ENCODE assay signal across 8 cellular contexts in genomic region chr10:60646966-60647796, GRCh38.
DNase-seq lines count a peak whose midpoint lies in the region; ATAC-seq and TF ChIP-seq lines count a peak whose summit lies in the region.

No MANE protein-coding gene starts in this region.

- peak; percentile 73 for DNase-seq in Ammon's horn (ENCODE audit: low spot score)
- DNase-seq in GM12865 (ENCODE audit: low read depth) = peak; percentile 64
- DNase-seq in NCI-H748 treated with DMSO at 0.1 percent for 48 hours (lab: John Stamatoyannopoulos, UW) = peak; percentile 21
- DNase-seq in adrenal gland = peak in 6 of 7 donors; percentile 23 to 66 (median 48)
- DNase-seq in iPS DF 6.9 (ENCODE audit: low read depth, low spot score) = peak; percentile 35
- DNase-seq in stimulated activated CD4-positive, alpha-beta T cell treated with anti-CD3 and anti-CD28 coated beads, Interleukin-2, amount 100 ng/mL, for 4 hours (ENCODE audit: low read depth) = peak; percentile 24

- intact Hi-C loops in adrenal gland (cut with DNase I) = loop anchor here (2.0 to 5.0 kb wide), 2 partner anchors 200 to 202 kb away; no protein-coding TSS in a partner anchor

- H3K4me3 ChIP-seq in GM12865 (ENCODE audit: low read depth, low read length) (no peak overlapping the region), adrenal gland (no peak overlapping the region), iPS DF 6.9 (ENCODE audit: low read length) (no peak overlapping the region)

- no peak for TF ChIP-seq POLR2A in adrenal gland (IDR thresholded peaks at IDR 0.05)

- TF ChIP-seq CTCF in GM12865 (IDR thresholded peaks at IDR 0.05; ENCODE audit: insufficient read depth, low read depth, low read length, missing control alignments) = peak; percentile 52
- TF ChIP-seq CTCF in adrenal gland (IDR thresholded peaks at IDR 0.05) = peak; percentile 71 to 88 (median 78)

- H3K27me3 ChIP-seq in adrenal gland = no peaks in the 10 kb centered on the region
- no peaks in the 10 kb centered on the region for H3K27me3 ChIP-seq in iPS DF 6.9 (ENCODE audit: control insufficient read depth, insufficient read depth, low read length)

- H3K27ac ChIP-seq in adrenal gland (no peak overlapping the region), iPS DF 6.9 (ENCODE audit: low read length) (no peak overlapping the region)

- WGBS in adrenal gland, 4 donors = 12 to 19% (median 14%) methylated on average over 6 of the region's 6 CpGs
- no CpG with 5 or more reads among the region's 6 CpGs for WGBS in iPS DF 6.9 (ENCODE audit: insufficient coverage, insufficient read length)

- ATAC-seq in HG03025 (IDR thresholded peaks at IDR 0.05; ENCODE audit: low FRiP score, unreplicated experiment) (peak; percentile 65), GM19328 (IDR thresholded peaks at IDR 0.05; ENCODE audit: unreplicated experiment) (no peak)

- H3K4me1 ChIP-seq in adrenal gland (replicated peaks in 1 of 2) = no peaks in the 10 kb centered on the region
- peaks cover 8% of the 10 kb centered on the region for H3K4me1 ChIP-seq in iPS DF 6.9 (ENCODE audit: control insufficient read depth, insufficient read depth, low read length)

- H3K9me3 ChIP-seq in adrenal gland (replicated peaks in 1 of 3) = no peaks in the 10 kb centered on the region
- H3K9me3 ChIP-seq in iPS DF 6.9 (ENCODE audit: control insufficient read depth, insufficient read depth, low read length) = no peaks in the 10 kb centered on the region

- H3K36me3 ChIP-seq in adrenal gland (replicated peaks in 1 of 2) (no peaks in the 10 kb centered on the region), iPS DF 6.9 (ENCODE audit: control insufficient read depth, insufficient read depth, low read length) (no peaks in the 10 kb centered on the region)

Comparison
In these comparisons a context has a peak if more than half of its experiments do, and no peak if none do; other contexts are left out.
1. DNase-seq: peak in every context shown above with its lines; median percentile 73 in Ammon's horn; 64 in GM12865; 48 in adrenal gland; 35 in iPS DF 6.9; 24 in stimulated activated CD4-positive, alpha-beta T cell treated with anti-CD3 and anti-CD28 coated beads, Interleukin-2, amount 100 ng/mL, for 4 hours; 21 in NCI-H748 treated with DMSO at 0.1 percent for 48 hours.